ENCODE assay signal across 1 cellular context in genomic region chr11:111574373-111575230, GRCh38.
TF ChIP-seq lines count a peak whose summit lies in the region.

No MANE protein-coding gene starts in this region.

TF ChIP-seq in K562, 482 proteins besides CTCF, POLR2A, EP300 and RAD21:
- TF ChIP-seq MEIS2 (IDR thresholded peaks at IDR 0.05; ENCODE audit: partially characterized antibody) = peak; percentile 11
- TF ChIP-seq DEAF1 (CRISPR knock-in tag; IDR thresholded peaks at IDR 0.05) = peak; percentile 29; the same call in 1 of the 2 replicates
- TF ChIP-seq ZBTB40 (IDR thresholded peaks at IDR 0.05) = 0 out of 2 replicates have a peak, but pooled peaks have one; percentile 18
- TF ChIP-seq ZBTB40 (CRISPR knock-in tag; IDR thresholded peaks at IDR 0.05) = no peak
- no peak for TF ChIP-seq CHCHD3 (CRISPR knock-in tag; IDR thresholded peaks at IDR 0.05)
TF ChIP-seq in K562: peak in this region for 3.
